In genomic region chr17:16589097-16589969, GRCh38 we compare ENCODE assay signal across 8 cellular contexts. TPM values are rescaled to one million over a fixed set of nuclear protein-coding genes. Genes with fewer than 3 reads are reported as not detected.
DNase-seq lines count a peak whose midpoint lies in the region; ATAC-seq, FAIRE-seq and TF ChIP-seq lines count a peak whose summit lies in the region.

No MANE protein-coding gene starts in this region.

- H3K4me2 ChIP-seq in HepG2 (ENCODE audit: low read depth, low read length), result peak overlapping the region; percentile 84

- intact Hi-C loops in HepG2 (cut with micrococcal nuclease; ENCODE audit: unreplicated experiment), result loop anchor here (1.0 kb wide), 1 partner anchor 52 kb away; no protein-coding TSS in a partner anchor

- H3K9me3 ChIP-seq in AG04450 (ENCODE audit: control insufficient read depth, insufficient read depth, low read length), result peaks cover 3% of the 10 kb centered on the region; the same call in 1 of the 2 replicates
- H3K9me3 ChIP-seq in HepG2 (ENCODE audit: low read length), result peaks cover 4% of the 10 kb centered on the region; the same call in 1 of the 2 replicates

- no peak overlapping the region for H2AFZ ChIP-seq in HepG2 (ENCODE audit: low read length)

- BruUV-seq in HepG2 (replicated peaks; lab: Mats Ljungman, UMichigan), result no TSS peak

- peak; percentile 97 for TF ChIP-seq CTCF in AG04450 (IDR thresholded peaks at IDR 0.05; ENCODE audit: low read depth, low read length)
- peak; percentile 95 for TF ChIP-seq CTCF in HepG2 (CRISPR knock-in tag; IDR thresholded peaks at IDR 0.05)

- H3K4me3 ChIP-seq in AG04450 (ENCODE audit: low read depth, low read length) (peak overlapping the region; percentile 71), HepG2 (replicated peaks in 1 of 3; ENCODE audit: insufficient read depth in 1 of 3, low read depth in 2 of 3, low read length in 3 of 3) (peak overlapping the region; percentile 49 to 72 (median 51); a peak in 5 of 6 replicates)

- ATAC-seq in GM19035 (IDR thresholded peaks at IDR 0.05; ENCODE audit: unreplicated experiment) (peak; percentile 87), HG03520 (IDR thresholded peaks at IDR 0.05; ENCODE audit: unreplicated experiment) (peak; percentile 70), HepG2 (peak; percentile 88)

- no peak overlapping the region for H3K27ac ChIP-seq in AG04450 (ENCODE audit: low read depth, low read length)
- no peak overlapping the region for H3K27ac ChIP-seq in HepG2 (ENCODE audit: extremely low read length, insufficient read depth, low read length)

- 24% methylated on average over 11 of the region's 53 CpGs for WGBS in HepG2 (ENCODE audit: low lambda C conversion rate)

- FAIRE-seq in HepG2 (lab: Jason Lieb, UNC), result peak; percentile 53

- POLR2A ChIA-PET in AG04450 (lab: Yijun Ruan, JAX) (no interaction called here), HepG2 (lab: Yijun Ruan, JAX) (no interaction called here)

- TF ChIP-seq RAD21 in HepG2 (CRISPR knock-in tag; IDR thresholded peaks at IDR 0.05), result peak; percentile 66; the same call in 1 of the 2 replicates

- in situ Hi-C loops in HepG2 (cut with HindIII; ENCODE audit: extremely low pct_ligation_motif_present, low pct_unique_long_range_greater_than_20kb), result no loop called here

- H3K4me1 ChIP-seq in HepG2 (ENCODE audit: insufficient read depth, low read length), result peaks cover 22% of the 10 kb centered on the region

- DNase-seq in AG04450 (ENCODE audit: low read depth, low spot score) (peak; percentile 67), NCI-H748 (lab: John Stamatoyannopoulos, UW; ENCODE audit: unreplicated experiment) (peak; percentile 95), dermis microvascular lymphatic vessel endothelial cell (ENCODE audit: low read depth in 2 of 2) (peak; percentile 52 to 83), HepG2 (ENCODE audit: low spot score) (peak; percentile 75)
- peak; percentile 85 to 90 for DNase-seq in activated CD4-positive, alpha-beta T cell treated with anti-CD3 and anti-CD28 coated beads, Interleukin-2, amount 50 U/mL, for 24 hours (ENCODE audit: low read depth in 1 of 2, low spot score in 1 of 2)
- peak; percentile 87 for DNase-seq in stimulated activated CD4-positive, alpha-beta T cell treated with anti-CD3 and anti-CD28 coated beads, Interleukin-2, amount 100 ng/mL, for 4 hours (ENCODE audit: low read depth)

- CTCF ChIA-PET in AG04450 (lab: Charles Lee) (interaction anchor here (0.5 to 3.3 kb wide), 38 partner anchors 8 to 601 kb away, joined by 3 to 29 read pairs (median 5); no protein-coding TSS in a partner anchor), HepG2 (lab: Yijun Ruan, JAX; ENCODE audit: low intra/inter-chr PET ratio, low total read pairs) (interaction anchor here (0.8 to 2.2 kb wide), 3 partner anchors 52 to 136 kb away, joined by 3 to 11 read pairs (median 8); partner anchors contain the start of gene CCDC144A)

- no peaks in the 10 kb centered on the region for H4K20me1 ChIP-seq in HepG2 (ENCODE audit: insufficient read depth, low read length)

- TF ChIP-seq POLR2A in HepG2 (IDR thresholded peaks at IDR 0.05; ENCODE audit: insufficient read depth in 1 of 2, low read depth in 2 of 2, low read length in 2 of 2), result peak in 1 of 2 experiments; percentile 60; a peak in 2 of 4 replicates

- H3K27me3 ChIP-seq in AG04450 (ENCODE audit: control insufficient read depth, insufficient read depth, low read length) (peaks cover 5% of the 10 kb centered on the region), HepG2 (ENCODE audit: control insufficient read depth in 1 of 2, insufficient read depth in 2 of 2, low read length in 2 of 2) (peaks cover 0 to 21% of the 10 kb centered on the region in 2 experiments; a peak in 4 of 5 replicates)

- H3K79me2 ChIP-seq in HepG2 (ENCODE audit: insufficient read depth, low read length), result no peaks in the 10 kb centered on the region

- H3K36me3 ChIP-seq in HepG2 (replicated peaks in 1 of 2; ENCODE audit: control insufficient read depth in 1 of 2, insufficient read depth in 2 of 2, low read length in 2 of 2), result no peaks in the 10 kb centered on the region

- peak overlapping the region; percentile 40; the same call in 1 of the 2 replicates for H3K9ac ChIP-seq in HepG2 (ENCODE audit: insufficient read depth, low read depth, low read length)

- no peak for TF ChIP-seq EP300 in HepG2 (IDR thresholded peaks at IDR 0.05; ENCODE audit: low read depth in 2 of 2, low read length in 2 of 2)
- TF ChIP-seq EP300 in HepG2 (CRISPR knock-in tag; IDR thresholded peaks at IDR 0.05; ENCODE audit: borderline replicate concordance), result no peak

TF ChIP-seq in HepG2, 621 proteins besides CTCF, POLR2A, EP300 and RAD21 (continues in another document):
- no peak for TF ChIP-seq TRIM22 (IDR thresholded peaks at IDR 0.05)
- no peak for TF ChIP-seq ZNF17 (CRISPR knock-in tag; IDR thresholded peaks at IDR 0.05)
- TF ChIP-seq THAP9 (CRISPR knock-in tag; IDR thresholded peaks at IDR 0.05; ENCODE audit: borderline replicate concordance), result peak; percentile 88
- no peak for TF ChIP-seq TOE1 (CRISPR knock-in tag; IDR thresholded peaks at IDR 0.05)
- no peak for TF ChIP-seq GATAD1 (CRISPR knock-in tag; IDR thresholded peaks at IDR 0.05)
- TF ChIP-seq ZMYM4 (CRISPR knock-in tag; IDR thresholded peaks at IDR 0.05), result peak; percentile 88
- TF ChIP-seq ZNF468 (CRISPR knock-in tag; IDR thresholded peaks at IDR 0.05), result no peak
- no peak for TF ChIP-seq TOPORS (CRISPR knock-in tag; IDR thresholded peaks at IDR 0.05)
- TF ChIP-seq ZNF672 (CRISPR knock-in tag; IDR thresholded peaks at IDR 0.05), result no peak
- no peak for TF ChIP-seq MEIS2 (CRISPR knock-in tag; IDR thresholded peaks at IDR 0.05)

RNA-seq across cellular contexts. Expression of gene ZNF287, which starts 20.3 kb away (rescaled TPM):
- polyA plus RNA-seq in AG04450 (2011; rRNA removed) (6.3 and 7.9 TPM in 2 replicates), HepG2 (2011; rRNA removed) (0.04 and 0.21 TPM in 2 replicates)
- polyA minus RNA-seq in AG04450 (2011; rRNA and poly(A)+ RNA removed), result 2.9 and 5.7 TPM in 2 replicates
- total RNA-seq in dermis microvascular lymphatic vessel endothelial cell (1.8 and 2.5 TPM in 2 replicates), HepG2 (2016; rRNA removed; fragmentation: Illumina TruSeq; extraction: Trizol) (0.06 TPM in 1 of 2 replicates, not detected in the other)
- total RNA-seq in HepG2 (2016; cell fraction: cytosol; rRNA removed; fragmentation: Illumina TruSeq; extraction: Trizol; ENCODE audit: low read depth), result not detected in 2 replicates
- total RNA-seq in HepG2 (2016; cell fraction: insoluble cytoplasmic fraction; rRNA removed; fragmentation: Illumina TruSeq; extraction: Trizol), result not detected in 2 replicates
- total RNA-seq in HepG2 (2016; cell fraction: membrane; rRNA removed; fragmentation: Illumina TruSeq; extraction: Trizol), result 0.17 and 0.19 TPM in 2 replicates
- total RNA-seq in HepG2 (2016; cell fraction: nucleus; rRNA removed; fragmentation: Illumina TruSeq; extraction: Trizol), result 0.22 TPM in 1 of 2 replicates, not detected in the other
- polyA plus RNA-seq in HepG2 (2011; cell fraction: cytosol; rRNA removed), result 0.01 and 0.03 TPM in 2 replicates
- 0.09 TPM in 1 of 2 replicates, not detected in the other for polyA plus RNA-seq in HepG2 (2011; cell fraction: nucleus; rRNA removed)
- 0.25 and 0.32 TPM in 2 replicates for polyA plus RNA-seq in HepG2 (2012)
- polyA plus RNA-seq in HepG2 (2016; cell fraction: cytosol; fragmentation: Illumina TruSeq; extraction: Trizol; ENCODE audit: low read depth), result not detected in 2 replicates
- polyA plus RNA-seq in HepG2 (2016; cell fraction: insoluble cytoplasmic fraction; fragmentation: Illumina TruSeq; extraction: Trizol; ENCODE audit: low read depth), result 0.13 TPM in 1 of 2 replicates, not detected in the other
- polyA plus RNA-seq in HepG2 (2016; cell fraction: membrane; fragmentation: Illumina TruSeq; extraction: Trizol; ENCODE audit: low read depth), result not detected in 2 replicates
- not detected in 2 replicates for polyA plus RNA-seq in HepG2 (2016; cell fraction: nucleus; fragmentation: Illumina TruSeq; extraction: Trizol; ENCODE audit: insufficient read depth, low read depth)
- polyA minus RNA-seq in HepG2 (2011; rRNA and poly(A)+ RNA removed; ENCODE audit: low replicate concordance), result 0.04 TPM in 1 of 2 replicates, not detected in the other
- polyA minus RNA-seq in HepG2 (2011; cell fraction: cytosol; rRNA and poly(A)+ RNA removed), result not detected in 2 replicates
- polyA minus RNA-seq in HepG2 (2011; cell fraction: nucleus; rRNA and poly(A)+ RNA removed), result 0.37 and 0.39 TPM in 2 replicates
